8 cellular contexts compared by ENCODE assay signal in genomic region chr9:95736370-95736769, GRCh38.
DNase-seq lines count a peak whose midpoint lies in the region; ATAC-seq, FAIRE-seq and TF ChIP-seq lines count a peak whose summit lies in the region.

No MANE protein-coding gene starts in this region.

- peaks cover 19% of the 10 kb centered on the region for H3K4me1 Mint-ChIP-seq in activated T-helper 1 cell treated with anti-CD3 and anti-CD28 coated beads, Interleukin-12 subunit alpha, Interleukin-12 subunit beta, Interleukin-2, Interleukin-4 antibody, amounts not matched to agents 30 ng/mL and 10 ng/mL and 1 ng/mL, durations not matched to agents 14 hours and 24 hours and 36 hours (ENCODE audit: low read depth)

- peak; percentile 82 for ATAC-seq in SK-N-SH treated with all-trans-retinoic acid at 6 μM for 48 hours

- no peak overlapping the region for H3K4me3 ChIP-seq in HAP-1
- no peak overlapping the region for H3K4me3 ChIP-seq in keratinocyte (ENCODE audit: control insufficient read depth in 2 of 3, extremely low read depth in 1 of 3, insufficient read depth in 2 of 3, low read depth in 1 of 3, low read length in 3 of 3)
- no peak overlapping the region for H3K4me3 ChIP-seq in coronary artery

- no peaks in the 10 kb centered on the region for H3K9me3 Mint-ChIP-seq in activated T-helper 1 cell treated with anti-CD3 and anti-CD28 coated beads, Interleukin-12 subunit alpha, Interleukin-12 subunit beta, Interleukin-2, Interleukin-4 antibody, amounts not matched to agents 30 ng/mL and 10 ng/mL and 1 ng/mL, durations not matched to agents 14 hours and 24 hours and 36 hours

- intact Hi-C loops in activated T-helper 1 cell treated with anti-CD3 and anti-CD28 coated beads, Interleukin-12 subunit alpha, Interleukin-12 subunit beta, Interleukin-2, Interleukin-4 antibody, amounts not matched to agents 30 ng/mL and 10 ng/mL and 1 ng/mL, durations not matched to agents 14 hours and 24 hours and 36 hours (cut with micrococcal nuclease): no loop called here

- dilution Hi-C loops in keratinocyte (cut with MboI; ENCODE audit: extremely low pct_ligation_motif_present, low sequenced_read_pairs): no loop called here

- no peak overlapping the region for H3K4me2 ChIP-seq in keratinocyte (ENCODE audit: control insufficient read depth, extremely low read depth, insufficient read depth, low read depth, low read length)

- H3K27ac Mint-ChIP-seq in activated T-helper 1 cell treated with anti-CD3 and anti-CD28 coated beads, Interleukin-12 subunit alpha, Interleukin-12 subunit beta, Interleukin-2, Interleukin-4 antibody, amounts not matched to agents 30 ng/mL and 10 ng/mL and 1 ng/mL, durations not matched to agents 14 hours and 24 hours and 36 hours: no peak overlapping the region

- peak; percentile 5 for DNase-seq in COR-L47 (lab: John Stamatoyannopoulos, UW)
- peak; percentile 37 to 57 for DNase-seq in HAP-1 (ENCODE audit: low spot score in 2 of 2)
- no peak for DNase-seq in keratinocyte (ENCODE audit: low read depth, low spot score)
- no peak for DNase-seq in activated T-helper 1 cell treated with anti-CD3 and anti-CD28 coated beads, Interleukin-12 subunit alpha, Interleukin-12 subunit beta, Interleukin-2, Interleukin-4 antibody, amounts not matched to agents 30 ng/mL and 10 ng/mL and 1 ng/mL, durations not matched to agents 14 hours and 24 hours and 36 hours (ENCODE audit: low spot score)
- no peak for DNase-seq in NCI-H774 (lab: John Stamatoyannopoulos, UW)
- no peak for DNase-seq in GM13976 (ENCODE audit: low spot score)
- DNase-seq in coronary artery (ENCODE audit: low spot score): no peak

- no peaks in the 10 kb centered on the region for H3K79me2 ChIP-seq in keratinocyte (ENCODE audit: control insufficient read depth, insufficient read depth, low read length)

- H3K9ac ChIP-seq in keratinocyte (ENCODE audit: control insufficient read depth, extremely low read depth, insufficient read depth, low read length): no peak overlapping the region

- no peak for FAIRE-seq in keratinocyte (lab: Jason Lieb, UNC)

- H3K4me1 ChIP-seq in HAP-1 (peaks cover 15% of the 10 kb centered on the region), keratinocyte (ENCODE audit: control insufficient read depth, extremely low read depth, insufficient read depth, low read length) (no peaks in the 10 kb centered on the region)

- no peaks in the 10 kb centered on the region for H3K36me3 ChIP-seq in HAP-1 (replicated peaks)
- no peaks in the 10 kb centered on the region for H3K36me3 ChIP-seq in keratinocyte (ENCODE audit: control insufficient read depth in 2 of 2, extremely low read depth in 1 of 2, insufficient read depth in 2 of 2, low read length in 2 of 2)

- H3K9me3 ChIP-seq in HAP-1 (no peaks in the 10 kb centered on the region), keratinocyte (ENCODE audit: control insufficient read depth, low read depth, low read length) (no peaks in the 10 kb centered on the region)

- H3K27me3 Mint-ChIP-seq in activated T-helper 1 cell treated with anti-CD3 and anti-CD28 coated beads, Interleukin-12 subunit alpha, Interleukin-12 subunit beta, Interleukin-2, Interleukin-4 antibody, amounts not matched to agents 30 ng/mL and 10 ng/mL and 1 ng/mL, durations not matched to agents 14 hours and 24 hours and 36 hours (ENCODE audit: insufficient read depth): peaks cover 37% of the 10 kb centered on the region

- no peaks in the 10 kb centered on the region for H4K20me1 ChIP-seq in keratinocyte (ENCODE audit: control insufficient read depth, extremely low read depth, insufficient read depth, low read length)

- in situ Hi-C loops in HAP-1 (cut with MboI; ENCODE audit: low sequenced_read_pairs) (no loop called here), GM13976 (cut with MboI; ENCODE audit: low sequenced_read_pairs, unreplicated experiment) (no loop called here)

- TF ChIP-seq CTCF in keratinocyte (optimal IDR thresholded peaks at IDR 0.05 in 1 of 3, IDR thresholded peaks at IDR 0.05 in 1 of 3, conservative IDR thresholded peaks at IDR 0.05 in 1 of 3; ENCODE audit: extremely low read depth in 1 of 3, insufficient read depth in 2 of 3, low read length in 3 of 3) (peak; percentile 24 to 30 (median 26)), GM13976 (IDR thresholded peaks at IDR 0.05; ENCODE audit: borderline replicate concordance, control extremely low read depth, extremely low read depth, insufficient read depth, missing control alignments) (no peak), coronary artery (IDR thresholded peaks at IDR 0.05) (no peak)

- H3K4me3 Mint-ChIP-seq in activated T-helper 1 cell treated with anti-CD3 and anti-CD28 coated beads, Interleukin-12 subunit alpha, Interleukin-12 subunit beta, Interleukin-2, Interleukin-4 antibody, amounts not matched to agents 30 ng/mL and 10 ng/mL and 1 ng/mL, durations not matched to agents 14 hours and 24 hours and 36 hours: no peak overlapping the region

- H3K27me3 ChIP-seq in HAP-1 (ENCODE audit: low read depth) (no peaks in the 10 kb centered on the region), keratinocyte (ENCODE audit: control insufficient read depth, extremely low read depth, insufficient read depth, low read length) (no peaks in the 10 kb centered on the region)

- no peak overlapping the region for H3K27ac ChIP-seq in keratinocyte (ENCODE audit: control insufficient read depth, insufficient read depth, low read length)
- H3K27ac ChIP-seq in coronary artery: no peak overlapping the region

- no peaks in the 10 kb centered on the region for H3K36me3 Mint-ChIP-seq in activated T-helper 1 cell treated with anti-CD3 and anti-CD28 coated beads, Interleukin-12 subunit alpha, Interleukin-12 subunit beta, Interleukin-2, Interleukin-4 antibody, amounts not matched to agents 30 ng/mL and 10 ng/mL and 1 ng/mL, durations not matched to agents 14 hours and 24 hours and 36 hours (ENCODE audit: low read depth)

- H3K9me1 ChIP-seq in keratinocyte (ENCODE audit: control insufficient read depth, extremely low read depth, insufficient read depth, low read length): no peaks in the 10 kb centered on the region

- H2AFZ ChIP-seq in keratinocyte (ENCODE audit: control insufficient read depth, low read length): no peak overlapping the region

TF ChIP-seq in SK-N-SH treated with all-trans-retinoic acid at 6 μM for 48 hours, 23 proteins besides CTCF, POLR2A, EP300 and RAD21 (continues in another document):
- TF ChIP-seq TCF4 (CRISPR knock-in tag; IDR thresholded peaks at IDR 0.05; ENCODE audit: borderline replicate concordance) (no peak), ZFP3 (CRISPR knock-in tag; IDR thresholded peaks at IDR 0.05) (no peak), TSHZ2 (CRISPR knock-in tag; IDR thresholded peaks at IDR 0.05) (no peak), PATZ1 (CRISPR knock-in tag; IDR thresholded peaks at IDR 0.05; ENCODE audit: borderline replicate concordance) (no peak), OSR1 (CRISPR knock-in tag; IDR thresholded peaks at IDR 0.05) (no peak), GLIS3 (CRISPR knock-in tag; IDR thresholded peaks at IDR 0.05) (no peak), ZNF565 (CRISPR knock-in tag; conservative IDR thresholded peaks at IDR 0.05; ENCODE audit: low read depth) (no peak), ZNF70 (CRISPR knock-in tag; IDR thresholded peaks at IDR 0.05) (no peak)
- TF ChIP-seq, protein P1, sequence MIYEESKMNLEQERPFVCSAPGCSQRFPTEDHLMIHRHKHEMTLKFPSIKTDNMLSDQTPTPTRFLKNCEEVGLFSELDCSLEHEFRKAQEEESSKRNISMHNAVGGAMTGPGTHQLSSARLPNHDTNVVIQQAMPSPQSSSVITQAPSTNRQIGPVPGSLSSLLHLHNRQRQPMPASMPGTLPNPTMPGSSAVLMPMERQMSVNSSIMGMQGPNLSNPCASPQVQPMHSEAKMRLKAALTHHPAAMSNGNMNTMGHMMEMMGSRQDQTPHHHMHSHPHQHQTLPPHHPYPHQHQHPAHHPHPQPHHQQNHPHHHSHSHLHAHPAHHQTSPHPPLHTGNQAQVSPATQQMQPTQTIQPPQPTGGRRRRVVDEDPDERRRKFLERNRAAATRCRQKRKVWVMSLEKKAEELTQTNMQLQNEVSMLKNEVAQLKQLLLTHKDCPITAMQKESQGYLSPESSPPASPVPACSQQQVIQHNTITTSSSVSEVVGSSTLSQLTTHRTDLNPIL (CRISPR knock-in tag; IDR thresholded peaks at IDR 0.05; ENCODE audit: low read depth): no peak

Comparison
In these comparisons a context has a peak if more than half of its experiments do, and no peak if none do; other contexts are left out.
1. DNase-seq: peak in COR-L47 (single experiment) and HAP-1 (2 of 2); none in keratinocyte (single experiment), activated T-helper 1 cell treated with anti-CD3 and anti-CD28 coated beads, Interleukin-12 subunit alpha, Interleukin-12 subunit beta, Interleukin-2, Interleukin-4 antibody, amounts not matched to agents 30 ng/mL and 10 ng/mL and 1 ng/mL, durations not matched to agents 14 hours and 24 hours and 36 hours (single experiment), NCI-H774 (single experiment), GM13976 (single experiment) and coronary artery (single experiment).
2. CTCF ChIP-seq: peak in keratinocyte (3 of 3); none in GM13976 (single experiment) and coronary artery (single experiment).